ENCODE assay signal across 21 cellular contexts in the genomic region with DNA sequence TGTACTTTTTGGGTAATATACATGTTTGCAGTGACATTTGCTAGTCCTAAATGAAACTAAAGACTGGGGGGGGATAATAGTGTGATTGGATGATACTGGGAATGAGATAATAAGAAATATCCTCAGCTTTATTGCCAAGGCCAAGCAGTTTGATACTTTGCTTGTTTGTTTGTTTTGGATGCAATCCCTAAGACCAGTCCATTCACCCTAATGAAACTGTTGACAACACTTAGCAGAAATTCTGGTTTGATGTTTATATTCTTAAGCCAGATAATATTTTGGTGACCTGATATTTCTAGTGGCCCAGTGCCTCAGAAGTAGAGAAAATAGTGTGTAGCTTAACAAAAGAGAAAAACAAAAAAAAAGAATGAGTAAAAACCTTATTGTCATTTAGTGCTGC. TPM values are rescaled to one million over a fixed set of nuclear protein-coding genes. Genes with fewer than 3 reads are reported as not detected.
DNase-seq lines count a peak whose midpoint lies in the region; ATAC-seq and TF ChIP-seq lines count a peak whose summit lies in the region.
"Had no signal": no experiment of that assay in that cellular context is flagged by ENCODE, and none has a peak within 500 bp of the region (broad histone marks: within the 10 kb centered on the region; RNA-seq: fewer than 3 reads in every experiment).

No MANE protein-coding gene starts in this region.

- dilution Hi-C loops in IMR-90 (cut with HindIII; ENCODE audit: low sequenced_read_pairs, unreplicated experiment) = no loop called here

- H4K5ac ChIP-seq in IMR-90 (ENCODE audit: low read depth, low read length) (no peak overlapping the region), mesendoderm (ENCODE audit: low read length) (no peak overlapping the region)

- H4K8ac ChIP-seq in IMR-90 (ENCODE audit: low read depth in 2 of 2, low read length in 2 of 2) = no peak overlapping the region
- H4K8ac ChIP-seq in mesendoderm (ENCODE audit: low read depth, low read length) = no peak overlapping the region

- no peak overlapping the region for H3K27ac ChIP-seq in IMR-90 (ENCODE audit: insufficient read depth, low read length)
- no peak overlapping the region for H3K27ac ChIP-seq in dorsolateral prefrontal cortex
- no peak overlapping the region for H3K27ac ChIP-seq in mesendoderm (ENCODE audit: low read depth, low read length)
- H3K27ac ChIP-seq: foreskin keratinocyte, pancreas, SJSA1 had no signal

- POLR2A ChIA-PET in IMR-90 (lab: Charles Lee; ENCODE audit: unreplicated experiment) = no interaction called here

- peak; percentile 3 for DNase-seq in EH (ENCODE audit: low read depth)
- no peak for DNase-seq in IMR-90
- no peak for DNase-seq in dorsolateral prefrontal cortex
- DNase-seq in mesendoderm = no peak
- no peak for DNase-seq in stimulated activated naive CD4-positive, alpha-beta T cell (lab: John Stamatoyannopoulos, UW)
- DNase-seq: activated gamma-delta T cell; amygdala; C1 segment of cervical spinal cord; NCI-H1048; NCI-H2081 treated with DMSO at 0.1 percent for 48 hours; NCI-H524; OCI-M1; pancreas; stimulated activated CD4-positive, alpha-beta T cell treated with anti-CD3 and anti-CD28 coated beads, Interleukin-4, amount 100 ng/mL, for 4 hours; stimulated activated CD8-positive, alpha-beta memory T cell treated with anti-CD3 and anti-CD28 coated beads, Interleukin-4, amount 100 ng/mL, for 48 hours had no signal

- no peak overlapping the region for H2AFZ ChIP-seq in IMR-90 (replicated peaks; ENCODE audit: low read length, poor library complexity)

- no peak for TF ChIP-seq CTCF in IMR-90 (conservative IDR thresholded peaks at IDR 0.05; ENCODE audit: low read depth, low read length)
- no peak for TF ChIP-seq CTCF in dorsolateral prefrontal cortex (IDR thresholded peaks at IDR 0.05 in 54 of 56, conservative IDR thresholded peaks at IDR 0.05 in 2 of 56; ENCODE audit: low read depth in 1 of 56, partially characterized antibody in 56 of 56)

- H3K79me2 ChIP-seq in mesendoderm (ENCODE audit: control insufficient read depth, insufficient read depth, low read length) = peaks cover 45% of the 10 kb centered on the region

- no peak overlapping the region for H2BK120ac ChIP-seq in IMR-90 (ENCODE audit: low read depth, low read length)
- H2BK120ac ChIP-seq in mesendoderm (ENCODE audit: low read depth, low read length) = no peak overlapping the region

- no peak overlapping the region for H3K23ac ChIP-seq in IMR-90 (ENCODE audit: low read depth, low read length)
- no peak overlapping the region for H3K23ac ChIP-seq in mesendoderm (ENCODE audit: low read length)

- H3K36me3 ChIP-seq in IMR-90 (ENCODE audit: control insufficient read depth, insufficient read depth, low read length) = peaks cover 7% of the 10 kb centered on the region
- peaks cover 3% of the 10 kb centered on the region for H3K36me3 ChIP-seq in mesendoderm (ENCODE audit: control insufficient read depth, insufficient read depth, low read length)
- H3K36me3 ChIP-seq: pancreas had no signal

- no peak overlapping the region for H3K4ac ChIP-seq in IMR-90 (ENCODE audit: low read depth, low read length)
- no peak overlapping the region for H3K4ac ChIP-seq in mesendoderm (ENCODE audit: low read depth, low read length)

- intact Hi-C loops in IMR-90 (cut with micrococcal nuclease) = no loop called here
- intact Hi-C loops in dorsolateral prefrontal cortex (cut with DNase I) = no loop called here

- peaks cover 12% of the 10 kb centered on the region for H3K9me1 ChIP-seq in IMR-90 (ENCODE audit: insufficient read depth, low read length)

- no peaks in the 10 kb centered on the region for H3K27me3 ChIP-seq in IMR-90 (ENCODE audit: control insufficient read depth, insufficient read depth, low read length)
- H3K27me3 ChIP-seq in dorsolateral prefrontal cortex = no peaks in the 10 kb centered on the region
- no peaks in the 10 kb centered on the region for H3K27me3 ChIP-seq in mesendoderm (ENCODE audit: insufficient read depth, low read length, poor library complexity)
- H3K27me3 ChIP-seq: foreskin keratinocyte, pancreas, SJSA1 had no signal

- H3K14ac ChIP-seq in IMR-90 (replicated peaks; ENCODE audit: low read depth, low read length) = no peak overlapping the region

- H3K9ac ChIP-seq in IMR-90 (ENCODE audit: low read depth, low read length) = no peak overlapping the region
- peak overlapping the region; percentile 68 for H3K9ac ChIP-seq in mesendoderm (ENCODE audit: low read length)

- no peak for TF ChIP-seq RAD21 in IMR-90 (IDR thresholded peaks at IDR 0.05; ENCODE audit: low read length)

- no peak overlapping the region for H3K56ac ChIP-seq in IMR-90 (ENCODE audit: extremely low read depth, insufficient read depth, low read length)
- H3K56ac ChIP-seq in mesendoderm (ENCODE audit: low read length) = peak overlapping the region; percentile 54

- H3K9me3 ChIP-seq in IMR-90 (ENCODE audit: control insufficient read depth, insufficient read depth, low read length) = no peaks in the 10 kb centered on the region
- H3K9me3 ChIP-seq: pancreas, SJSA1, thoracic aorta had no signal

- H4K20me1 ChIP-seq in IMR-90 (ENCODE audit: insufficient read depth, low read length) = no peaks in the 10 kb centered on the region

- BruUV-seq in IMR-90 (replicated peaks; lab: Mats Ljungman, UMichigan) = TSS peak; percentile 59

- peak overlapping the region; percentile 6 for H2BK5ac ChIP-seq in IMR-90 (ENCODE audit: low read depth, low read length, poor library complexity, severe bottlenecking)
- H2BK5ac ChIP-seq in mesendoderm (ENCODE audit: low read length) = no peak overlapping the region

- H3K4me2 ChIP-seq in IMR-90 (ENCODE audit: low read depth, low read length) (peak overlapping the region; percentile 70), mesendoderm (ENCODE audit: low read length) (peak overlapping the region; percentile 21)

- no peak overlapping the region for H3K18ac ChIP-seq in IMR-90 (ENCODE audit: low read depth, low read length)
- no peak overlapping the region for H3K18ac ChIP-seq in mesendoderm (ENCODE audit: low read length)

- H2BK20ac ChIP-seq in IMR-90 (ENCODE audit: low read depth, low read length) = no peak overlapping the region

- H2AK5ac ChIP-seq in IMR-90 (ENCODE audit: low read depth, low read length) (no peak overlapping the region), mesendoderm (ENCODE audit: low read length) (no peak overlapping the region)

- H3K4me3 ChIP-seq in IMR-90 (ENCODE audit: insufficient read depth, low read depth, low read length) (no peak overlapping the region), dorsolateral prefrontal cortex (peak overlapping the region in 36 of 59 donors; percentile 18 to 91 (median 81)), mesendoderm (ENCODE audit: low read length) (no peak overlapping the region)
- H3K4me3 ChIP-seq: SJSA1 had no signal

- TF ChIP-seq POLR2A in IMR-90 (IDR thresholded peaks at IDR 0.05; ENCODE audit: low read depth, low read length) = no peak

- no peak overlapping the region for H2AK9ac ChIP-seq in IMR-90 (replicated peaks; ENCODE audit: low read depth, low read length, poor library complexity)

- no peak for ATAC-seq in IMR-90 (ENCODE audit: low read depth)
- no peak for ATAC-seq in HG03045 (IDR thresholded peaks at IDR 0.05; ENCODE audit: unreplicated experiment)
- no peak for ATAC-seq in HG03442 (IDR thresholded peaks at IDR 0.05; ENCODE audit: unreplicated experiment)
- ATAC-seq in HG03139 (IDR thresholded peaks at IDR 0.05; ENCODE audit: unreplicated experiment) = no peak
- ATAC-seq: foreskin keratinocyte, pancreas had no signal

- in situ Hi-C loops in IMR-90 (cut with MboI; ENCODE audit: low sequenced_read_pairs) = no loop called here

- H3K4me1 ChIP-seq in IMR-90 (ENCODE audit: control insufficient read depth, insufficient read depth, low read length) (peaks cover 2% of the 10 kb centered on the region), mesendoderm (ENCODE audit: control insufficient read depth, low read depth, low read length) (no peaks in the 10 kb centered on the region)

- H3K79me1 ChIP-seq in IMR-90 (ENCODE audit: low read depth in 1 of 2, low read length in 2 of 2) = peaks cover 7 to 31% of the 10 kb centered on the region in 2 experiments
- H3K79me1 ChIP-seq in mesendoderm (ENCODE audit: low read length) = peaks cover 1% of the 10 kb centered on the region

- no peak overlapping the region for H4K91ac ChIP-seq in IMR-90 (ENCODE audit: insufficient read depth, low read depth, low read length)

- CTCF ChIA-PET in IMR-90 (lab: Yijun Ruan, JAX) = interaction anchor here (0.8 to 1.9 kb wide), 2 partner anchors 25 to 33 kb away, joined by 3 to 5 read pairs; partner anchors contain the start of gene M6PR

- H2BK15ac ChIP-seq in IMR-90 (ENCODE audit: low read depth, low read length) (no peak overlapping the region), mesendoderm (replicated peaks; ENCODE audit: low read depth) (no peak overlapping the region)

TF ChIP-seq in IMR-90, 13 proteins besides CTCF, POLR2A, EP300 and RAD21 (continues in another document):
- TF ChIP-seq MXI1 (IDR thresholded peaks at IDR 0.05; ENCODE audit: borderline replicate concordance, low read depth, low read length) (no peak), NFE2L2 (IDR thresholded peaks at IDR 0.05; ENCODE audit: low read depth, low read length) (no peak), RFX5 (IDR thresholded peaks at IDR 0.05; ENCODE audit: low read depth, low read length) (no peak), FOS (IDR thresholded peaks at IDR 0.05; ENCODE audit: low read depth, low read length) (no peak), MAZ (IDR thresholded peaks at IDR 0.05; ENCODE audit: borderline replicate concordance, low read depth, low read length) (no peak), BHLHE40 (IDR thresholded peaks at IDR 0.05; ENCODE audit: low read depth, low read length) (no peak)

RNA-seq across cellular contexts. Expression of gene PHC1, which starts 1.8 kb away (rescaled TPM):
- total RNA-seq in IMR-90 (2012; rRNA removed) (9.1 and 9.7 TPM in 2 replicates), dorsolateral prefrontal cortex (10 to 100 TPM; 30.8 to 72.7 (median 50.2) TPM)
- 23.1 and 24.4 TPM in 2 replicates for polyA plus RNA-seq in IMR-90 (2012; rRNA removed)
- polyA plus RNA-seq in IMR-90 (2012; cell fraction: cytosol; rRNA removed) = 6.6 and 15.8 TPM in 2 replicates
- polyA plus RNA-seq in IMR-90 (2012; cell fraction: nucleus; rRNA removed; ENCODE audit: low replicate concordance) = 149 and 169 TPM in 2 replicates
- polyA plus RNA-seq in mesendoderm (2013, experiment 1 of 2) = 407 TPM
- polyA plus RNA-seq in mesendoderm (2013, experiment 2 of 2) = 429 TPM

RNA-seq across cellular contexts. Expression of gene M6PR, which starts 33.3 kb away (rescaled TPM):
- 118 and 140 TPM in 2 replicates for total RNA-seq in IMR-90 (2012; rRNA removed)
- polyA plus RNA-seq in IMR-90 (2012; rRNA removed) = 71.1 and 86.6 TPM in 2 replicates
- polyA plus RNA-seq in IMR-90 (2012; cell fraction: cytosol; rRNA removed) = 28.0 and 38.3 TPM in 2 replicates
- polyA plus RNA-seq in IMR-90 (2012; cell fraction: nucleus; rRNA removed; ENCODE audit: low replicate concordance) = 24.1 and 115 TPM in 2 replicates
- 100 to 1,000 TPM in 60 of 120 experiments, 10 to 100 TPM in 60; 63.7 to 141 (median 99.9) TPM for total RNA-seq in dorsolateral prefrontal cortex
- polyA plus RNA-seq in mesendoderm (2013, experiment 1 of 2) = 99.7 TPM
- 96.3 TPM for polyA plus RNA-seq in mesendoderm (2013, experiment 2 of 2)

Comparison
In these comparisons a context has a peak if more than half of its experiments do, and no peak if none do; other contexts are left out.
1. H3K4me3 ChIP-seq: peak in dorsolateral prefrontal cortex (36 of 59); none in IMR-90 (single experiment) and mesendoderm (single experiment).